Comparison of ENCODE assay signal across 24 cellular contexts in genomic region chr2:217339753-217340152, GRCh38.
"Had no signal": no experiment of that assay in that cellular context is flagged by ENCODE, and none has a peak within 500 bp of the region (broad histone marks: within the 10 kb centered on the region; RNA-seq: fewer than 3 reads in every experiment).

No MANE protein-coding gene starts in this region.

- H3K9me3 ChIP-seq: lower lobe of right lung, prostate gland, right atrium auricular region, tibial artery had no signal

- H3K27me3 ChIP-seq: brain microvascular endothelial cell, foreskin keratinocyte, right atrium auricular region, tibial artery had no signal

- H3K9me3 Mint-ChIP-seq: activated naive CD4-positive, alpha-beta T cell treated with anti-CD3 and anti-CD28 coated beads, Interleukin-2, amount 50 U/mL, for 24 hours; naive thymus-derived CD4-positive, alpha-beta T cell; WTC11 had no signal

- H3K4me3 Mint-ChIP-seq: activated naive CD4-positive, alpha-beta T cell treated with anti-CD3 and anti-CD28 coated beads, Interleukin-2, amount 50 U/mL, for 24 hours; naive thymus-derived CD4-positive, alpha-beta T cell; WTC11 had no signal

- FAIRE-seq: islet of Langerhans, small intestine, urothelium cell line had no signal

- H3K4me1 ChIP-seq: lower lobe of right lung, right atrium auricular region, tibial artery had no signal

- H3K36me3 ChIP-seq: brain microvascular endothelial cell, lower lobe of right lung, prostate gland, right atrium auricular region, tibial artery had no signal

- H3K27ac Mint-ChIP-seq: activated naive CD4-positive, alpha-beta T cell treated with anti-CD3 and anti-CD28 coated beads, Interleukin-2, amount 50 U/mL, for 24 hours; naive thymus-derived CD4-positive, alpha-beta T cell; WTC11 had no signal

- H3K4me1 Mint-ChIP-seq: activated naive CD4-positive, alpha-beta T cell treated with anti-CD3 and anti-CD28 coated beads, Interleukin-2, amount 50 U/mL, for 24 hours had no signal

- H3K27ac ChIP-seq: brain microvascular endothelial cell, foreskin keratinocyte, lower lobe of right lung, prostate gland, right atrium auricular region, tibial artery had no signal

- DNase-seq: activated gamma-delta T cell treated with Interleukin-2 at 50 U/mL for 16 hours; activated T-cell treated with anti-CD3 and anti-CD28 coated beads, Interleukin-2, amount 50 U/mL, for 1 hour; aorta; brain microvascular endothelial cell; central memory CD4-positive, alpha-beta T cell; dermis blood vessel endothelial cell; effector CD8-positive, alpha-beta T cell; erythroblast; foreskin keratinocyte; glutamatergic neuron; hypothalamus; lower lobe of right lung; naive thymus-derived CD4-positive, alpha-beta T cell; stimulated activated CD4-positive, alpha-beta T cell treated with anti-CD3 and anti-CD28 coated beads, Interleukin-2, amount 100 ng/mL, for 48 hours; stimulated activated naive CD4-positive, alpha-beta T cell treated with Interleukin-2 at 50 U/mL for 16 hours; T-helper 9 cell; tibial artery had no signal

- ATAC-seq: foreskin keratinocyte; naive thymus-derived CD4-positive, alpha-beta T cell; WTC11 had no signal

- H3K36me3 Mint-ChIP-seq: activated naive CD4-positive, alpha-beta T cell treated with anti-CD3 and anti-CD28 coated beads, Interleukin-2, amount 50 U/mL, for 24 hours; WTC11 had no signal

- H3K4me3 ChIP-seq: lower lobe of right lung, prostate gland, right atrium auricular region, tibial artery had no signal

- H3K27me3 Mint-ChIP-seq: activated naive CD4-positive, alpha-beta T cell treated with anti-CD3 and anti-CD28 coated beads, Interleukin-2, amount 50 U/mL, for 24 hours; naive thymus-derived CD4-positive, alpha-beta T cell had no signal
